12 cellular contexts compared by ENCODE assay signal in the genomic region with DNA sequence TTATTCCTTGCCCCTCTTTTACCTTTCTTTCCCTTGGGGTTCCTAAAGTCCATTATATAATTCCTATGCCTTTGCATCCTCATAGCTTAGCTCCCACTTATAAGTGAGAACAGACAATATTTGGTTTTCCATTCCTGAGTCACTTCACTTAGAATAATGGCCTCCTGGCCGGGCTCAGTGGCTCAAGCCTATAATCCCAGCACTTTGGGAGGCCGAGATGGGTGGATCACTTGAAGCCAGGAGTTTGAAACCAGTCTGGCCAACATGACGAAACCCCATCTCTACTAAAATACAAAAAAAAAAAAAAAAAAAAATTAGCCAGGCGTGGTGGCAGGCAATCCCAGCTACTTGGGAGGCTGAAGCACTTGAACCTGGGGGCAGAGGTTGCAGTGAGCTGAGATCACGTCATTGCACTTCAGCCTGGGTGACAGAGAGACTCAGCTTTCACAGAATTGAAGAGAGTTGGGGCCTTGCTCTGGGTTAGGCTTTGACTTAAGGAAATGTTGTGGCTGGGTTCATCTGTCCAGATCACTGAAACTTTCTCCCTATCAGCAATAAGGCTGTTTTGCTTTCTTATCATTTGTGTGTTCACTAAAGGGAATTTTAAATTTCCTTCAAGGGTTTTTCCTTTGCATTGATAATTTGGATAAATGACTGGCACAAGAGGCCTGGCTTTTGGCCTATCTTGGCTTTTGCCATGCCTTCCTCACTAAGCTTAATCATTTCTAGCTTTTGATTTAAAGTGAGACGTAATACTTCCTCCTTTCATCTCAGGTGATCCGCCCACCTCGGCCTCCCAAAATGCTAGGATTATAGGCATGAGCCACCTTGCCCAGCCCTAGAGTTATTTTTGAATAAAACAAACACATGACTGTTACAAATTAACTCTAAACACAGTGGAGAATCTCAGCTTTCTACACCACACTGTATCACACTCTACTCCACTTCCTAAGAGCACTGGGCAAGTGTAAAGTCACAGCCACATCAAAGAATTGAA. TPM values are rescaled to one million over a fixed set of nuclear protein-coding genes. Genes with fewer than 3 reads are reported as not detected.
DNase-seq lines count a peak whose midpoint lies in the region; ATAC-seq, FAIRE-seq and TF ChIP-seq lines count a peak whose summit lies in the region.
"Not testable (repeated sequence)": the region's sequence is repeated elsewhere in the genome, so short reads cannot be mapped to it uniquely, and the experiment has no call there.
"Had no signal": no experiment of that assay in that cellular context is flagged by ENCODE, and none has a peak within 500 bp of the region (broad histone marks: within the 10 kb centered on the region; RNA-seq: fewer than 3 reads in every experiment).

No MANE protein-coding gene starts in this region.

- intact Hi-C loops in mucosa of descending colon (cut with DNase I, micrococcal nuclease) = not testable (repeated sequence)

- not testable (repeated sequence) for H3K27me3 ChIP-seq in Karpas-422 (ENCODE audit: low read length)

- H3K9me2 ChIP-seq in Karpas-422 (replicated peaks; ENCODE audit: insufficient read depth, low read length) = not testable (repeated sequence)

- not testable (repeated sequence) for H3K4me2 ChIP-seq in Karpas-422 (ENCODE audit: low read depth, low read length, poor library complexity, severe bottlenecking)

- H3K79me2 ChIP-seq in Karpas-422 (ENCODE audit: low read length) = not testable (repeated sequence)

- H2AFZ ChIP-seq in Karpas-422 (ENCODE audit: low read length) = peak overlapping the region; percentile 36; the same call in 1 of the 2 replicates

- not testable (repeated sequence) for H3K36me3 ChIP-seq in Karpas-422 (ENCODE audit: insufficient read depth, low read length); mucosa of descending colon (ENCODE audit: low read depth)

- DNase-seq in GM18507 (ENCODE audit: extremely low spot score, insufficient read length, low read depth); Karpas-422: not testable (repeated sequence)
- DNase-seq in epithelial cell of esophagus (ENCODE audit: low read depth) (peak; percentile 2), mucosa of descending colon (peak; percentile 69 to 82 (median 77))

- not testable (repeated sequence) for TF ChIP-seq CTCF in 22Rv1 (IDR thresholded peaks at IDR 0.05); epithelial cell of esophagus (IDR thresholded peaks at IDR 0.05; ENCODE audit: insufficient read depth, low read depth, low read length, missing control alignments); mucosa of descending colon (IDR thresholded peaks at IDR 0.05)

- H4K20me1 ChIP-seq in Karpas-422 (ENCODE audit: insufficient read depth, low read depth, low read length) = not testable (repeated sequence)

- peak; percentile 69 for ATAC-seq in GM19397 (IDR thresholded peaks at IDR 0.05; ENCODE audit: unreplicated experiment)
- peak; percentile 50 for ATAC-seq in HG02571 (IDR thresholded peaks at IDR 0.05; ENCODE audit: unreplicated experiment)
- ATAC-seq in HG03095 (IDR thresholded peaks at IDR 0.05; ENCODE audit: unreplicated experiment) = peak; percentile 75
- ATAC-seq in mucosa of descending colon = peak; percentile 88

- peak overlapping the region; percentile 74 for H3K27ac ChIP-seq in 22Rv1
- H3K27ac ChIP-seq in Karpas-422 (ENCODE audit: low read length) = not testable (repeated sequence)

- peak; percentile 96 for FAIRE-seq in GM18507 (lab: Jason Lieb, UNC)

- H3K9ac ChIP-seq in Karpas-422 (ENCODE audit: low read length) = not testable (repeated sequence)

- not testable (repeated sequence) for H3K4me1 ChIP-seq in Karpas-422 (ENCODE audit: low read length)
- peaks cover 11% of the 10 kb centered on the region for H3K4me1 ChIP-seq in mucosa of descending colon (ENCODE audit: low read depth)

- not testable (repeated sequence) for H3K4me3 ChIP-seq in Karpas-422 (ENCODE audit: low read length); epithelial cell of esophagus (ENCODE audit: low read length); mucosa of descending colon

- not testable (repeated sequence) for H3K9me3 ChIP-seq in Karpas-422 (ENCODE audit: low read length); mucosa of descending colon

RNA-seq across cellular contexts. Expression of a gene that starts 13.9 kb away (rescaled TPM):
- total RNA-seq in Karpas-422 (2014; rRNA removed; shearing (Covaris generic); ENCODE audit: low replicate concordance) = not detected in 2 replicates
- not detected for total RNA-seq in mucosa of descending colon
- total RNA-seq: CD4-positive, alpha-beta T cell; mesenteric fat pad; occipital lobe; T-helper 1 cell treated with Interleukin-12 subunit alpha and Interleukin-12 subunit beta and Interleukin-4 antibody, amounts not matched to agents 30 ng/mL and 1 ng/mL, for 36 hours had no signal

RNA-seq across cellular contexts. Expression of a gene that starts 24.6 kb away (rescaled TPM):
- 13.0 and 32.8 TPM in 2 replicates for total RNA-seq in Karpas-422 (2014; rRNA removed; shearing (Covaris generic); ENCODE audit: low replicate concordance)
- total RNA-seq in mucosa of descending colon = 10 to 100 TPM in 2 of 3 donors, 1 to 10 TPM in 1; 9.7 to 12.1 (median 10.1) TPM

RNA-seq across cellular contexts. Expression of a gene that starts 41.8 kb away (rescaled TPM):
- total RNA-seq in Karpas-422 (2014; rRNA removed; shearing (Covaris generic); ENCODE audit: low replicate concordance) = 34.1 and 47.6 TPM in 2 replicates
- total RNA-seq in mucosa of descending colon = 10 to 100 TPM in 2 of 3 donors, 1 to 10 TPM in 1; 9.2 to 10.8 (median 10.5) TPM

RNA-seq across cellular contexts. Expression of a gene that starts 41.9 kb away (rescaled TPM):
- total RNA-seq in Karpas-422 (2014; rRNA removed; shearing (Covaris generic); ENCODE audit: low replicate concordance) = 64.0 and 65.9 TPM in 2 replicates
- total RNA-seq in mucosa of descending colon = 10 to 100 TPM; 20.4 to 25.3 (median 21.5) TPM
